In the genomic region with DNA sequence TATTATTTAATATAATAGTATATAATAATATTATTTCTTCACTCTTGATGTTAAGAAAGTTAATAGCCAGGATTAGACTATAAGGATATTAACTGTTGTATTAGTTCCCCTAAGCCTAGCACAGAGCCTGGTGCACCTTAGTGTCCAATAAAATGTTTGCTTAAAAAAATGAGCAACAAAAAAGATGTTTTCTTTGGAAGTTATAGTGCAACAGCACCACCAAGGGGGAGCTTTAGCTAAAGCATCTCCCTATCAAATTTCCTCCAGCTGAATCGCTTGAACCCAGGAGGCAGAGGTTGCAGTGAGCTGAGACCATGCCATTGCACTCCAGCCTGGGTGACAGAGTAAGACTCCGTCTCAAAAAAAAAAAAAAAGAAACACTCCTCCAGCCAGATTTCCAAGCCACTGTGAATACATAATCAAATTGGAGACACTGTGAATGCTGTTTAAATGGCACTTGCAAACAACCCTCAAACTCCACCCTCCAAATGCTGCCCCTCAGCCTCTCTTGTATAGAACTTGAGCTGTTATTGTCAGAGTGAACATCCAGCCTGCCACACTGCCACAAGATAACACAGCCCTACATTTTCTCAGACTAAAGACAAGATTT, we compare ENCODE assay signal across 8 cellular contexts.
DNase-seq lines count a peak whose midpoint lies in the region; ATAC-seq and TF ChIP-seq lines count a peak whose summit lies in the region.

No MANE protein-coding gene starts in this region.

- DNase-seq in AML-193 (lab: John Stamatoyannopoulos, UW) (peak; percentile 18 to 43), GM20000 (ENCODE audit: low spot score) (no peak), SK-N-DZ (ENCODE audit: low spot score) (peak; percentile 27), glutamatergic neuron (peak; percentile 27), omental fat pad (ENCODE audit: low spot score) (no peak), NCI-H2081 treated with DMSO at 0.1 percent for 48 hours (lab: John Stamatoyannopoulos, UW) (no peak), occipital lobe (lab: John Stamatoyannopoulos, UW) (no peak)

- H3K27ac Mint-ChIP-seq in glutamatergic neuron (ENCODE audit: unreplicated experiment) = no peak overlapping the region

- ATAC-seq in GM21786 (IDR thresholded peaks at IDR 0.05; ENCODE audit: unreplicated experiment) (no peak), omental fat pad (ENCODE audit: low FRiP score) (no peak)

- no peaks in the 10 kb centered on the region for H3K9me3 Mint-ChIP-seq in glutamatergic neuron (ENCODE audit: unreplicated experiment)

- no peaks in the 10 kb centered on the region for H3K4me1 Mint-ChIP-seq in glutamatergic neuron (ENCODE audit: low read depth, unreplicated experiment)

- no peaks in the 10 kb centered on the region for H3K36me3 Mint-ChIP-seq in glutamatergic neuron (ENCODE audit: unreplicated experiment)

- peak; percentile 5 for TF ChIP-seq CTCF in GM20000 (IDR thresholded peaks at IDR 0.05; ENCODE audit: extremely low read depth, missing control alignments)
- TF ChIP-seq CTCF in glutamatergic neuron (IDR thresholded peaks at IDR 0.05; ENCODE audit: partially characterized antibody, unreplicated experiment) = peak; percentile 51
- no peak for TF ChIP-seq CTCF in omental fat pad (IDR thresholded peaks at IDR 0.05)

- H3K4me3 Mint-ChIP-seq in glutamatergic neuron (ENCODE audit: unreplicated experiment) = no peak overlapping the region

- peaks cover 1% of the 10 kb centered on the region for H3K27me3 Mint-ChIP-seq in glutamatergic neuron (ENCODE audit: unreplicated experiment)

Comparison
In these comparisons a context has a peak if more than half of its experiments do, and no peak if none do; other contexts are left out.
1. DNase-seq: peak in AML-193 (2 of 2), SK-N-DZ (single experiment) and glutamatergic neuron (single experiment); none in GM20000 (single experiment), omental fat pad (single experiment), NCI-H2081 treated with DMSO at 0.1 percent for 48 hours (single experiment) and occipital lobe (single experiment).
2. CTCF ChIP-seq: peak in GM20000 (single experiment) and glutamatergic neuron (single experiment); none in omental fat pad (0 of 3).